ENCODE assay signal across 20 cellular contexts in the genomic region with DNA sequence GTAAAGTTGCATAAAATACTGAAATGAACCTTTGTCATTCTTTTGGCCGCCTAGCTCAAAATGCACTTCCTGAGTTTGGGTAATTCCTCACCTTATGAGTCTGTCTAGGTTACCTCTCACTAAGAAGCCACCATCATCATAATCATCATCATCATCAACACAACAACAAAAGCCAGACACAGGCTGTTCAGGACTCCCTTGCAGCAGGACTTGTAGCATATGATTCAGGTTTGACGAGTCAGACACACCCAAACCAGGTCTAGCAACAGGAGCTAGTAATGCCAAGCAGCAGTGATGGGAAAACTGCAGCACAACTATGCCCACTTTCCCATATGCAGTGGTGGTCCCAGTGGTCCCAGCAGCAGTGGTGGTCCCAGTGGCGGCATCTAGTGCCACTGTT. TPM values are rescaled to one million over a fixed set of nuclear protein-coding genes. Genes with fewer than 3 reads are reported as not detected.
DNase-seq lines count a peak whose midpoint lies in the region; ATAC-seq, FAIRE-seq and TF ChIP-seq lines count a peak whose summit lies in the region.
"Had no signal": no experiment of that assay in that cellular context is flagged by ENCODE, and none has a peak within 500 bp of the region (broad histone marks: within the 10 kb centered on the region; RNA-seq: fewer than 3 reads in every experiment).

No MANE protein-coding gene starts in this region.

- H3K36me3 ChIP-seq in HCT116 (ENCODE audit: control insufficient read depth in 1 of 2, insufficient read depth in 2 of 2, low read length in 2 of 2) (no peaks in the 10 kb centered on the region), OCI-LY7 (ENCODE audit: insufficient read depth, low read length) (no peaks in the 10 kb centered on the region), small intestine (ENCODE audit: control insufficient read depth in 2 of 2, insufficient read depth in 2 of 2, low read length in 2 of 2) (no peaks in the 10 kb centered on the region)
- H3K36me3 ChIP-seq: Peyer's patch had no signal

- CTCF ChIA-PET in HCT116 (lab: Charles Lee) (interaction anchor here (1.5 kb wide), 1 partner anchor 13 kb away, joined by 4 read pairs; a partner anchor contains a TSS), OCI-LY7 (lab: Charles Lee; ENCODE audit: unreplicated experiment) (interaction anchor here (0.8 to 1.5 kb wide), 2 partner anchors 11 to 14 kb away, joined by 3 read pairs; a partner anchor contains a TSS), Calu3 (lab: Charles Lee) (interaction anchor here (0.6 kb wide), 1 partner anchor 13 kb away, joined by 3 read pairs; a partner anchor contains a TSS)

- peaks cover 10% of the 10 kb centered on the region for H3K4me1 Mint-ChIP-seq in Calu3 (ENCODE audit: low read depth, unreplicated experiment)

- DNase-seq in HCT116 (ENCODE audit: low read depth, low spot score) (no peak), OCI-LY7 (ENCODE audit: low spot score) (no peak), epithelial cell of prostate (ENCODE audit: low read depth, low spot score) (peak; percentile 50), small intestine (peak; percentile 43), DMS153 (lab: John Stamatoyannopoulos, UW) (no peak), Calu3 (no peak)
- DNase-seq: ACHN, AML-193, H7, KG1, NCI-H1048, NCI-H146, NCI-H2081, NCI-H510A, Peyer's patch, SHP77, SK-N-SH had no signal

- H3K27me3 ChIP-seq in HCT116 (ENCODE audit: insufficient read depth, low read length) (no peaks in the 10 kb centered on the region), small intestine (ENCODE audit: control insufficient read depth in 2 of 2, insufficient read depth in 2 of 2, low read length in 2 of 2) (no peaks in the 10 kb centered on the region)
- H3K27me3 ChIP-seq: Peyer's patch had no signal

- no peak for TF ChIP-seq POLR2A in HCT116 (IDR thresholded peaks at IDR 0.05; ENCODE audit: borderline replicate concordance, extremely low read depth, insufficient read depth, insufficient read length)

- no peak overlapping the region for H3K4me3 Mint-ChIP-seq in Calu3 (ENCODE audit: low read depth, unreplicated experiment)
- H3K4me3 Mint-ChIP-seq: CD14-positive monocyte had no signal

- no peak for FAIRE-seq in small intestine (lab: Jason Lieb, UNC)
- FAIRE-seq: GM19239 had no signal

- no peak overlapping the region for H3K4me3 ChIP-seq in HCT116 (replicated peaks in 1 of 2; ENCODE audit: low read depth in 1 of 2, low read length in 2 of 2)
- H3K4me3 ChIP-seq in OCI-LY7 (ENCODE audit: low read depth, low read length, poor library complexity, severe bottlenecking): no peak overlapping the region
- no peak overlapping the region for H3K4me3 ChIP-seq in small intestine (ENCODE audit: low read depth in 1 of 2, low read length in 2 of 2)

- peaks cover 4 to 22% of the 10 kb centered on the region in 2 experiments; a peak in 3 of 4 replicates for H3K4me1 ChIP-seq in HCT116 (ENCODE audit: control insufficient read depth in 1 of 2, insufficient read depth in 2 of 2, low read length in 2 of 2)
- H3K4me1 ChIP-seq in OCI-LY7 (ENCODE audit: insufficient read depth, low read length, poor library complexity, severe bottlenecking): peaks cover 20% of the 10 kb centered on the region
- peaks cover 1 to 4% of the 10 kb centered on the region in 2 donors for H3K4me1 ChIP-seq in small intestine (ENCODE audit: control insufficient read depth in 2 of 2, insufficient read depth in 1 of 2, low read depth in 1 of 2, low read length in 1 of 2)

- no peaks in the 10 kb centered on the region for H3K9me3 Mint-ChIP-seq in Calu3 (ENCODE audit: low read depth, unreplicated experiment)

- H3K4me2 ChIP-seq in HCT116 (ENCODE audit: low read length) (no peak overlapping the region), OCI-LY7 (ENCODE audit: low read length) (no peak overlapping the region)
- H3K4me2 ChIP-seq: SK-N-SH had no signal

- no peaks in the 10 kb centered on the region for H3K27me3 Mint-ChIP-seq in Calu3 (ENCODE audit: unreplicated experiment)

- intact Hi-C loops in HCT116 (cut with micrococcal nuclease) (no loop called here), OCI-LY7 (cut with micrococcal nuclease; ENCODE audit: unreplicated experiment) (no loop called here), Calu3 (cut with micrococcal nuclease; ENCODE audit: unreplicated experiment) (no loop called here)

- no peaks in the 10 kb centered on the region for H3K9me2 ChIP-seq in HCT116 (ENCODE audit: insufficient read depth)
- no peaks in the 10 kb centered on the region; the same call in 1 of the 2 replicates for H3K9me2 ChIP-seq in OCI-LY7 (ENCODE audit: insufficient read depth, low read length)
- H3K9me2 ChIP-seq: SK-N-SH had no signal

- POLR2A ChIA-PET in HCT116 (lab: Charles Lee) (no interaction called here), OCI-LY7 (lab: Charles Lee) (interaction anchor here (1.0 to 9.4 kb wide), 3 partner anchors 9 to 92 kb away, joined by 3 to 98 read pairs (median 7); a partner anchor contains a TSS)

- BruUV-seq in HCT116 (replicated peaks; lab: Mats Ljungman, UMichigan): no TSS peak
- BruUV-seq in OCI-LY7 (replicated peaks; lab: Mats Ljungman, UMichigan): no TSS peak
- BruUV-seq in Calu3 (replicated peaks; lab: Mats Ljungman, UMichigan): no TSS peak

- TF ChIP-seq CTCF in HCT116 (IDR thresholded peaks at IDR 0.05 in 2 of 3, conservative IDR thresholded peaks at IDR 0.05 in 1 of 3; ENCODE audit: borderline replicate concordance in 1 of 3, insufficient read depth in 1 of 3, low read depth in 2 of 3, low read length in 2 of 3): no peak
- no peak for TF ChIP-seq CTCF in OCI-LY7 (conservative IDR thresholded peaks at IDR 0.05; ENCODE audit: low read length)
- no peak for TF ChIP-seq CTCF in Calu3 (IDR thresholded peaks at IDR 0.05; ENCODE audit: unreplicated experiment)

- H2AFZ ChIP-seq in HCT116 (ENCODE audit: low read depth, low read length, poor library complexity, severe bottlenecking) (no peak overlapping the region), OCI-LY7 (ENCODE audit: low read length) (0 out of 2 replicates have a peak overlapping the region, but pooled peaks have one; percentile 16)

- H3K27ac ChIP-seq in HCT116 (ENCODE audit: low read depth, low read length) (no peak overlapping the region), OCI-LY7 (ENCODE audit: low read depth, low read length, poor library complexity, severe bottlenecking) (no peak overlapping the region), epithelial cell of prostate (peak overlapping the region; percentile 39), small intestine (ENCODE audit: low read depth in 1 of 2, low read length in 1 of 2) (peak overlapping the region in 1 of 2 donors; percentile 14)

- no peak overlapping the region for H3K27ac Mint-ChIP-seq in Calu3 (ENCODE audit: unreplicated experiment)
- H3K27ac Mint-ChIP-seq: CD14-positive monocyte had no signal

- RAD21 ChIA-PET in HCT116 (lab: Charles Lee; ENCODE audit: low non-redundant PET in 1 of 2, low total read pairs in 2 of 2, uncharacterized antibody in 2 of 2, unreplicated experiment in 2 of 2): no interaction called here

- no peak overlapping the region for H3K9ac ChIP-seq in HCT116 (ENCODE audit: low read length)
- H3K9ac ChIP-seq: SK-N-SH had no signal

- peaks cover 15% of the 10 kb centered on the region for H3K36me3 Mint-ChIP-seq in Calu3 (ENCODE audit: insufficient read depth, unreplicated experiment)
- H3K36me3 Mint-ChIP-seq: CD14-positive monocyte had no signal

- H3K9me3 ChIP-seq in HCT116 (ENCODE audit: control insufficient read depth in 1 of 2, insufficient read depth in 1 of 2, low read depth in 1 of 2, low read length in 2 of 2) (no peaks in the 10 kb centered on the region), OCI-LY7 (ENCODE audit: low read length) (peaks cover 9% of the 10 kb centered on the region; the same call in 1 of the 2 replicates), small intestine (ENCODE audit: control insufficient read depth, low read depth) (no peaks in the 10 kb centered on the region)
- H3K9me3 ChIP-seq: Peyer's patch had no signal

- H3K79me2 ChIP-seq in HCT116 (ENCODE audit: insufficient read depth, low read length) (peaks cover 21% of the 10 kb centered on the region), OCI-LY7 (ENCODE audit: insufficient read depth, low read depth, low read length) (peaks cover 18% of the 10 kb centered on the region)

- no peak for TF ChIP-seq RAD21 in HCT116 (IDR thresholded peaks at IDR 0.05; ENCODE audit: low read depth)

- H4K20me1 ChIP-seq in HCT116 (ENCODE audit: insufficient read depth) (no peaks in the 10 kb centered on the region), OCI-LY7 (ENCODE audit: insufficient read depth, low read length) (no peaks in the 10 kb centered on the region)

- WGBS in small intestine, 3 donors: 58 to 74% (median 71%) methylated on average over 3 of the region's 3 CpGs

- no peak for ATAC-seq in HCT116
- no peak for ATAC-seq in HG02938 (IDR thresholded peaks at IDR 0.05; ENCODE audit: unreplicated experiment)

TF ChIP-seq in HCT116, 20 proteins besides CTCF, POLR2A, EP300 and RAD21:
- no peak for TF ChIP-seq YY1 (IDR thresholded peaks at IDR 0.05; ENCODE audit: extremely low read depth, insufficient replicate concordance, low read depth, low read length)
- TF ChIP-seq CBX3 (IDR thresholded peaks at IDR 0.05; ENCODE audit: low read depth): peak; percentile 32; the same call in 1 of the 2 replicates

RNA-seq across cellular contexts. Expression of a gene that starts 2.8 kb away (rescaled TPM):
- total RNA-seq in HCT116 (2021; ENCODE audit: unreplicated experiment) (25.4 TPM), OCI-LY7 (2022) (55.3 and 62.5 TPM in 2 replicates), Calu3 (2022) (18.0 and 22.9 TPM in 2 replicates)
- 4.9 and 7.7 TPM in 2 replicates for polyA plus RNA-seq in HCT116 (2012)
- total RNA-seq in OCI-LY7 (2014; rRNA removed; shearing (Covaris generic)): 24.6 and 29.3 TPM in 2 replicates
- 1 to 10 TPM in 1 of 3 donors, under 1 TPM in 2; 0.27 to 6.0 (median 0.45) TPM for polyA plus RNA-seq in small intestine

RNA-seq across cellular contexts. Expression of a gene that starts 13.3 kb away (rescaled TPM):
- total RNA-seq in HCT116 (2021; ENCODE audit: unreplicated experiment) (12.8 TPM), OCI-LY7 (2022) (16.2 and 20.0 TPM in 2 replicates), Calu3 (2022) (11.8 and 13.6 TPM in 2 replicates)
- 5.3 and 6.6 TPM in 2 replicates for polyA plus RNA-seq in HCT116 (2012)
- 10.9 and 12.7 TPM in 2 replicates for total RNA-seq in OCI-LY7 (2014; rRNA removed; shearing (Covaris generic))
- polyA plus RNA-seq in small intestine: 10 to 100 TPM in 2 of 3 donors, 1 to 10 TPM in 1; 8.6 to 11.6 (median 10.4) TPM

Comparison
In these comparisons a context has a peak if more than half of its experiments do, and no peak if none do; other contexts are left out.
1. DNase-seq: peak in epithelial cell of prostate (single experiment) and small intestine (single experiment); none in HCT116 (single experiment), OCI-LY7 (single experiment), DMS153 (single experiment) and Calu3 (single experiment).